Comparison of ENCODE assay signal across 19 cellular contexts in the genomic region with DNA sequence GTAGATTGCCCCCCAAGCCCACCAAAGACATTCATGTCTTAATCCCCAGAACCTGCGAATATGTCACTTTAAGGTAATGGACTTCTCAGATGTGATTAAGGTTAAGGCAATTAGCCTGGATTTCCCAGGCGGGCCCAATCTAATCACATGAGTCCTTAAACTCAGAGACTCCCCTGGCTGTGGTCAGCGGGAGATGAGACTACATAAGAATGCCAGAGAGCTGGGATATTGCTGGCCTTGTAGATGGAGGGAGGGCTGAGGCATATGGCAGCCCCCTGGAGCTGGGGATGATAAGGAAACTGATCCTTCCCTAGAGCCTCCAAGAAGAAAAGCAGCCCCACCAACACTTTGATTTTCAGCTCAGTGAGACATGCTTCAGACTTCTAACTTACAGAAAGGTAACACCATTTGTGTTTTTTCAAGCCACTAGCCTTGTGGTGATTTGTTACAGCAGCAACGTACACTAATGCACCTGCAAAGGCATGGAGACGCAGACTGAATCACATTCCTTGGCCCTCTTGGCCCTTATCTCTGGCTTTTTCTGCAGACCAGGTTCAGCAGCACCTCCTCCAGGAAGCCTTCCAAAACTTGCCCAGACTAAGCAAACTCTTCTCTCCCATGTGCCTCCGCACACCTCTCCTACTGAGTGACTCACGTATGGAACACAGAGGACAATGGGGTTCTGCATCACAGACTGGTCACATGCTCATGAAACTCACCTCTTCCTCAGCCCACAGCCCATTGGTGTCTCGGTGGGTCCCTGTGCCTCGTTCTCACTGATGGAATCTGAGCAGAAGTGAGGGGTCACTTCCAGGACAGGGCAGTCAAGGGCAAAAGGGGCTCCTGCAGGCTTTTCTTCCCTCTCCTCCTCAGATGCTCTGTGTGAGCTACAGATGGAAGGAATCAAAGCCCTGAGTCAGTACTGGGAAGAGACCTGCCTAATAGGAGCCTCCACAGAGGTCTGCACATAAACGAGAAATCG.
DNase-seq lines count a peak whose midpoint lies in the region; ATAC-seq and TF ChIP-seq lines count a peak whose summit lies in the region.
"Had no signal": no experiment of that assay in that cellular context is flagged by ENCODE, and none has a peak within 500 bp of the region (broad histone marks: within the 10 kb centered on the region; RNA-seq: fewer than 3 reads in every experiment).

No MANE protein-coding gene starts in this region.

- H3K9me3 ChIP-seq in SK-N-SH (no peaks in the 10 kb centered on the region), left ventricle myocardium inferior (replicated peaks) (peaks cover 3% of the 10 kb centered on the region)
- H3K9me3 ChIP-seq: HAP-1, SJCRH30 had no signal

- H3K4me3 ChIP-seq in SK-N-SH (ENCODE audit: low read depth in 2 of 2, low read length in 1 of 2): no peak overlapping the region
- H3K4me3 ChIP-seq in left ventricle myocardium inferior: no peak overlapping the region
- H3K4me3 ChIP-seq: BLaER1 treated with 17β-estradiol and CSF1 and Interleukin-3, amounts not matched to agents 10 nM and 100 nM; GM12878; HAP-1; SJCRH30 had no signal

- peak; percentile 57; the same call in 2 of the 3 replicates for ATAC-seq in SK-N-SH treated with all-trans-retinoic acid at 6 μM for 48 hours
- peak; percentile 12 for ATAC-seq in foreskin keratinocyte
- ATAC-seq in WTC11: no peak
- ATAC-seq: GM12878, PC-3 had no signal

- peaks cover 12% of the 10 kb centered on the region for H3K9me3 Mint-ChIP-seq in WTC11

- no peak overlapping the region for H3K4me2 ChIP-seq in SK-N-SH
- H3K4me2 ChIP-seq: BLaER1 treated with 17β-estradiol and CSF1 and Interleukin-3, amounts not matched to agents 10 nM and 100 nM had no signal

- TF ChIP-seq EP300 in SK-N-SH (IDR thresholded peaks at IDR 0.05; ENCODE audit: borderline replicate concordance in 1 of 2, low read depth in 1 of 2, low read length in 1 of 2): no peak

- TF ChIP-seq RAD21 in SK-N-SH (IDR thresholded peaks at IDR 0.05; ENCODE audit: low read length): no peak

- H3K9ac ChIP-seq in SK-N-SH: no peak overlapping the region
- H3K9ac ChIP-seq: BLaER1 treated with 17β-estradiol and CSF1 and Interleukin-3, amounts not matched to agents 10 nM and 100 nM had no signal

- no peaks in the 10 kb centered on the region; the same call in 1 of the 2 replicates for H3K27me3 ChIP-seq in SK-N-SH (ENCODE audit: insufficient read depth)
- H3K27me3 ChIP-seq in foreskin keratinocyte: peaks cover 16% of the 10 kb centered on the region
- peaks cover 56% of the 10 kb centered on the region for H3K27me3 ChIP-seq in left ventricle myocardium inferior (ENCODE audit: low read depth)
- H3K27me3 ChIP-seq: BLaER1 treated with 17β-estradiol and CSF1 and Interleukin-3, amounts not matched to agents 10 nM and 100 nM; SJCRH30 had no signal

- H3K36me3 ChIP-seq in SK-N-SH (replicated peaks in 1 of 2; ENCODE audit: control insufficient read depth in 1 of 2, insufficient read depth in 2 of 2, low read length in 1 of 2) (no peaks in the 10 kb centered on the region), left ventricle myocardium inferior (no peaks in the 10 kb centered on the region)
- H3K36me3 ChIP-seq: BLaER1 treated with 17β-estradiol and CSF1 and Interleukin-3, amounts not matched to agents 10 nM and 100 nM; HAP-1; SJCRH30 had no signal

- 16% methylated on average over 11 of the region's 11 CpGs for WGBS in SK-N-SH (ENCODE audit: low lambda C conversion rate)

- H3K4me1 ChIP-seq in SK-N-SH (ENCODE audit: control insufficient read depth in 1 of 2, insufficient read depth in 2 of 2, low read depth in 1 of 2, low read length in 1 of 2) (no peaks in the 10 kb centered on the region; a peak in 1 of 4 replicates), foreskin keratinocyte (no peaks in the 10 kb centered on the region), left ventricle myocardium inferior (no peaks in the 10 kb centered on the region)
- H3K4me1 ChIP-seq: BLaER1 treated with 17β-estradiol and CSF1 and Interleukin-3, amounts not matched to agents 10 nM and 100 nM; SJCRH30 had no signal

- no peak overlapping the region for H3K27ac Mint-ChIP-seq in WTC11
- H3K27ac Mint-ChIP-seq: CD8-positive, alpha-beta memory T cell had no signal

- intact Hi-C loops in left ventricle myocardium inferior (cut with micrococcal nuclease): no loop called here

- H3K4me3 Mint-ChIP-seq in WTC11: no peak overlapping the region
- H3K4me3 Mint-ChIP-seq: CD8-positive, alpha-beta memory T cell had no signal

- TF ChIP-seq CTCF in SK-N-SH (IDR thresholded peaks at IDR 0.05) (no peak; the same call in 1 of the 2 replicates), foreskin keratinocyte (conservative IDR thresholded peaks at IDR 0.05) (no peak), WTC11 (IDR thresholded peaks at IDR 0.05) (no peak), left ventricle myocardium inferior (IDR thresholded peaks at IDR 0.05; ENCODE audit: borderline replicate concordance) (no peak)

- H3K9me2 ChIP-seq in SK-N-SH: no peaks in the 10 kb centered on the region

- H3K4me1 Mint-ChIP-seq in WTC11: peaks cover 6% of the 10 kb centered on the region
- H3K4me1 Mint-ChIP-seq: CD8-positive, alpha-beta memory T cell had no signal

- POLR2A ChIA-PET in SK-N-SH (lab: Yijun Ruan, JAX) (interaction anchor here (0.7 kb wide), 1 partner anchor 36 kb away, joined by 3 read pairs; no protein-coding TSS in a partner anchor), WTC11 (lab: Charles Lee) (no interaction called here)

- H3F3A ChIP-seq in SK-N-SH (replicated peaks; ENCODE audit: insufficient read depth): no peaks in the 10 kb centered on the region

- no peaks in the 10 kb centered on the region for H3K79me2 ChIP-seq in SK-N-SH (ENCODE audit: insufficient read depth)

- peaks cover 14% of the 10 kb centered on the region for H3K27me3 Mint-ChIP-seq in WTC11 (ENCODE audit: low read depth)

- CTCF ChIA-PET in SK-N-SH (lab: Yijun Ruan, JAX): interaction anchor here (1.3 to 1.9 kb wide), 2 partner anchors 16 to 20 kb away, joined by 4 to 9 read pairs; no protein-coding TSS in a partner anchor
- CTCF ChIA-PET in WTC11 (lab: Charles Lee): interaction anchor here (0.7 to 3.2 kb wide), 3 partner anchors 16 to 60 kb away, joined by 3 to 13 read pairs (median 5); no protein-coding TSS in a partner anchor

- DNase-seq in SK-N-SH (no peak), SK-N-DZ (ENCODE audit: low spot score) (peak; percentile 24), foreskin keratinocyte (peak in 1 of 2 donors; percentile 19), WTC11 (ENCODE audit: low spot score) (no peak), left ventricle myocardium inferior (no peak)
- no peak for DNase-seq in stimulated activated CD4-positive, alpha-beta T cell treated with anti-CD3 and anti-CD28 coated beads, Interleukin-4, amount 100 ng/mL, for 4 hours
- DNase-seq: CD8-positive, alpha-beta memory T cell; DMS79; KG1; NCI-H1048; NCI-H1436 treated with DMSO at 0.1 percent for 48 hours; NCI-H2029 treated with DMSO at 0.1 percent for 48 hours; PC-3; SJCRH30 had no signal

- H3K27ac ChIP-seq in SK-N-SH (ENCODE audit: low read depth in 2 of 2, low read length in 1 of 2) (no peak overlapping the region), foreskin keratinocyte (no peak overlapping the region), left ventricle myocardium inferior (replicated peaks) (no peak overlapping the region)
- H3K27ac ChIP-seq: BLaER1 treated with 17β-estradiol and CSF1 and Interleukin-3, amounts not matched to agents 10 nM and 100 nM; RWPE1; SJCRH30 had no signal

- no peaks in the 10 kb centered on the region; the same call in 1 of the 2 replicates for H3K36me3 Mint-ChIP-seq in WTC11
- H3K36me3 Mint-ChIP-seq: CD8-positive, alpha-beta memory T cell had no signal

- H2AFZ ChIP-seq in SK-N-SH (ENCODE audit: low read depth): no peak overlapping the region

- H4K20me1 ChIP-seq in SK-N-SH (ENCODE audit: insufficient read depth): no peaks in the 10 kb centered on the region
- H4K20me1 ChIP-seq: BLaER1 treated with 17β-estradiol and CSF1 and Interleukin-3, amounts not matched to agents 10 nM and 100 nM had no signal

TF ChIP-seq in SK-N-SH treated with all-trans-retinoic acid at 6 μM for 48 hours, 23 proteins besides CTCF, POLR2A, EP300 and RAD21 (continues in another document):
- no peak for TF ChIP-seq TCF4 (CRISPR knock-in tag; IDR thresholded peaks at IDR 0.05; ENCODE audit: borderline replicate concordance)
- TF ChIP-seq SNAI2 (CRISPR knock-in tag; IDR thresholded peaks at IDR 0.05): no peak
- no peak for TF ChIP-seq ZNF8 (CRISPR knock-in tag; IDR thresholded peaks at IDR 0.05)
- TF ChIP-seq ZFP30 (CRISPR knock-in tag; IDR thresholded peaks at IDR 0.05): no peak

TF ChIP-seq in SK-N-SH, 30 proteins besides CTCF, POLR2A, EP300 and RAD21:
- no peak for TF ChIP-seq GABPA (IDR thresholded peaks at IDR 0.05; ENCODE audit: low read depth)

TF ChIP-seq in WTC11, 78 proteins besides CTCF, POLR2A, EP300 and RAD21 (continues in another document):
- no peak for TF ChIP-seq ZNF671 (CRISPR knock-in tag; IDR thresholded peaks at IDR 0.05)
- no peak for TF ChIP-seq KAT7 (CRISPR knock-in tag; IDR thresholded peaks at IDR 0.05; ENCODE audit: borderline replicate concordance)
- TF ChIP-seq, protein P1, sequence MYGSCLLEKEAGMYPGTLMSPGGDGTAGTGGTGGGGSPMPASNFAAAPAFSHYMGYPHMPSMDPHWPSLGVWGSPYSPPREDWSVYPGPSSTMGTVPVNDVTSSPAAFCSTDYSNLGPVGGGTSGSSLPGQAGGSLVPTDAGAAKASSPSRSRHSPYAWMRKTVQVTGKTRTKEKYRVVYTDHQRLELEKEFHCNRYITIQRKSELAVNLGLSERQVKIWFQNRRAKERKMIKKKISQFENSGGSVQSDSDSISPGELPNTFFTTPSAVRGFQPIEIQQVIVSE (CRISPR knock-in tag; IDR thresholded peaks at IDR 0.05; ENCODE audit: borderline replicate concordance): no peak
- no peak for TF ChIP-seq ZNF423 (CRISPR knock-in tag; IDR thresholded peaks at IDR 0.05)
- TF ChIP-seq, protein P2, sequence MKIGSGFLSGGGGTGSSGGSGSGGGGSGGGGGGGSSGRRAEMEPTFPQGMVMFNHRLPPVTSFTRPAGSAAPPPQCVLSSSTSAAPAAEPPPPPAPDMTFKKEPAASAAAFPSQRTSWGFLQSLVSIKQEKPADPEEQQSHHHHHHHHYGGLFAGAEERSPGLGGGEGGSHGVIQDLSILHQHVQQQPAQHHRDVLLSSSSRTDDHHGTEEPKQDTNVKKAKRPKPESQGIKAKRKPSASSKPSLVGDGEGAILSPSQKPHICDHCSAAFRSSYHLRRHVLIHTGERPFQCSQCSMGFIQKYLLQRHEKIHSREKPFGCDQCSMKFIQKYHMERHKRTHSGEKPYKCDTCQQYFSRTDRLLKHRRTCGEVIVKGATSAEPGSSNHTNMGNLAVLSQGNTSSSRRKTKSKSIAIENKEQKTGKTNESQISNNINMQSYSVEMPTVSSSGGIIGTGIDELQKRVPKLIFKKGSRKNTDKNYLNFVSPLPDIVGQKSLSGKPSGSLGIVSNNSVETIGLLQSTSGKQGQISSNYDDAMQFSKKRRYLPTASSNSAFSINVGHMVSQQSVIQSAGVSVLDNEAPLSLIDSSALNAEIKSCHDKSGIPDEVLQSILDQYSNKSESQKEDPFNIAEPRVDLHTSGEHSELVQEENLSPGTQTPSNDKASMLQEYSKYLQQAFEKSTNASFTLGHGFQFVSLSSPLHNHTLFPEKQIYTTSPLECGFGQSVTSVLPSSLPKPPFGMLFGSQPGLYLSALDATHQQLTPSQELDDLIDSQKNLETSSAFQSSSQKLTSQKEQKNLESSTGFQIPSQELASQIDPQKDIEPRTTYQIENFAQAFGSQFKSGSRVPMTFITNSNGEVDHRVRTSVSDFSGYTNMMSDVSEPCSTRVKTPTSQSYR (CRISPR knock-in tag; IDR thresholded peaks at IDR 0.05): no peak
